In the genomic region with DNA sequence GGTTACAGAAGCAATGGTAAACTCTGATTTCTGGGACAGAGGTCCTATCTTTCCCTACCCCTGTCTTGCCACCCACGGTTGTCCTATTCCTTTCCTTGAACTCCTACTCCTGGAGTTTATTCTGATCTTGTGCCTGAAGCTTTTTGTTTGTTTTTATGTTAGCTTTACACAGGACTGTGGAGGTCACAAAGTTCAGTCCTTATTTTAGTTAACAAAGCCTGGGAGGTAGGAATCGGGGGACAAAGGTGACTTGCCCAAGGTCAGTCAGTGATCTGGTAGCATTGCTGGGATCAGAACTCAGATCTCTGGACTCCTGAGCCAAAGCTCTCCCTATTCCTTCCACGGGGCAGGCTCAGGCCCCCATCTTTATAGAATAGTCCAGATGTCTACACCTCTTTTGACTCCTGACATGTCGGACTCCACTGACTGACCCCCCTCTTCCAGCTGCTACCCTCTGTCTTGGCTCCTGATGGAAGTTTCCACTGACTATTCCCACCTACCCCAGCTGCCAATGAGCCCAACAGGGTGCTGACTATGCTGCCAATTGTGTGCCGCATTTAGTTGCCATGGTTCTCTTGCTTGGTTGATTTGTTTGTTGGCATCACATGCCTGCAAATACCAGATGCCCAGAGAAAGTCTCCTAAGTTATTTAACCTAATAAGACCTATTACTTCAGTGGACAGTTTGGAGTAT, we compare ENCODE assay signal across 26 cellular contexts. TPM values are rescaled to one million over a fixed set of nuclear protein-coding genes. Genes with fewer than 3 reads are reported as not detected.
DNase-seq lines count a peak whose midpoint lies in the region; ATAC-seq and TF ChIP-seq lines count a peak whose summit lies in the region.
"Had no signal": no experiment of that assay in that cellular context is flagged by ENCODE, and none has a peak within 500 bp of the region (broad histone marks: within the 10 kb centered on the region; RNA-seq: fewer than 3 reads in every experiment).

No MANE protein-coding gene starts in this region.

- no peak overlapping the region for H3K4me3 ChIP-seq in vagina
- H3K4me3 ChIP-seq: BLaER1 treated with 17β-estradiol and CSF1 and Interleukin-3, amounts not matched to agents 10 nM and 100 nM; sigmoid colon; tibial nerve had no signal

- no peaks in the 10 kb centered on the region for H3K4me1 ChIP-seq in vagina
- H3K4me1 ChIP-seq: BLaER1 treated with 17β-estradiol and CSF1 and Interleukin-3, amounts not matched to agents 10 nM and 100 nM; tibial nerve had no signal

- peaks cover 2% of the 10 kb centered on the region for H3K27me3 ChIP-seq in layer of hippocampus (ENCODE audit: control insufficient read depth, insufficient read depth, low read length)
- no peaks in the 10 kb centered on the region for H3K27me3 ChIP-seq in vagina
- H3K27me3 ChIP-seq: BLaER1 treated with 17β-estradiol and CSF1 and Interleukin-3, amounts not matched to agents 10 nM and 100 nM; sigmoid colon; tibial nerve had no signal

- no peaks in the 10 kb centered on the region for H3K9me3 ChIP-seq in vagina
- H3K9me3 ChIP-seq: BLaER1 treated with 17β-estradiol and CSF1 and Interleukin-3, amounts not matched to agents 10 nM and 100 nM; sigmoid colon; tibial nerve had no signal

- no peak for ATAC-seq in activated naive CD4-positive, alpha-beta T cell treated with anti-CD3 and anti-CD28 coated beads, Interleukin-2, amount 50 U/mL, for 72 hours
- ATAC-seq in natural killer cell = no peak
- ATAC-seq: activated CD8-positive, alpha-beta T cell treated with anti-CD3 and anti-CD28 coated beads, Interleukin-2, amount 10 ng/mL, durations not matched to agents 7 days and 5 days; activated T-helper 17 cell treated with anti-CD3 and anti-CD28 coated beads, Interleukin-2, amount 50 U/mL, for 72 hours; esophagus mucosa had no signal

- peaks cover 14% of the 10 kb centered on the region for H3K27me3 Mint-ChIP-seq in osteocyte (ENCODE audit: unreplicated experiment)
- peaks cover 14 to 19% of the 10 kb centered on the region in 2 donors for H3K27me3 Mint-ChIP-seq in natural killer cell (ENCODE audit: low read depth in 2 of 2)
- H3K27me3 Mint-ChIP-seq: activated T-helper 17 cell treated with anti-CD3 and anti-CD28 coated beads, Interleukin-2, amount 50 U/mL, for 72 hours had no signal

- peak overlapping the region; percentile 74 for H3K27ac Mint-ChIP-seq in osteocyte (ENCODE audit: unreplicated experiment)
- no peak overlapping the region for H3K27ac Mint-ChIP-seq in activated naive CD4-positive, alpha-beta T cell treated with anti-CD3 and anti-CD28 coated beads, Interleukin-2, amount 50 U/mL, for 72 hours
- no peak overlapping the region for H3K27ac Mint-ChIP-seq in natural killer cell
- H3K27ac Mint-ChIP-seq: activated CD8-positive, alpha-beta T cell treated with anti-CD3 and anti-CD28 coated beads, Interleukin-2, amount 10 ng/mL, durations not matched to agents 7 days and 5 days; activated T-helper 17 cell treated with anti-CD3 and anti-CD28 coated beads, Interleukin-2, amount 50 U/mL, for 72 hours; brain had no signal

- no peak for TF ChIP-seq POLR2A in vagina (IDR thresholded peaks at IDR 0.05)

- TF ChIP-seq CTCF in osteocyte (IDR thresholded peaks at IDR 0.05) (no peak), natural killer cell (IDR thresholded peaks at IDR 0.05) (no peak), vagina (IDR thresholded peaks at IDR 0.05) (no peak)

- H3K9me3 Mint-ChIP-seq in osteocyte (ENCODE audit: unreplicated experiment) (no peaks in the 10 kb centered on the region), natural killer cell (no peaks in the 10 kb centered on the region)
- H3K9me3 Mint-ChIP-seq in activated naive CD4-positive, alpha-beta T cell treated with anti-CD3 and anti-CD28 coated beads, Interleukin-2, amount 50 U/mL, for 72 hours = no peaks in the 10 kb centered on the region
- H3K9me3 Mint-ChIP-seq: activated T-helper 17 cell treated with anti-CD3 and anti-CD28 coated beads, Interleukin-2, amount 50 U/mL, for 72 hours; brain had no signal

- H3K36me3 Mint-ChIP-seq in osteocyte (ENCODE audit: unreplicated experiment) = no peaks in the 10 kb centered on the region
- peaks cover 42% of the 10 kb centered on the region in 2 donors for H3K36me3 Mint-ChIP-seq in activated naive CD4-positive, alpha-beta T cell treated with anti-CD3 and anti-CD28 coated beads, Interleukin-2, amount 50 U/mL, for 72 hours
- no peaks in the 10 kb centered on the region for H3K36me3 Mint-ChIP-seq in natural killer cell
- H3K36me3 Mint-ChIP-seq: brain had no signal

- intact Hi-C loops in natural killer cell (cut with micrococcal nuclease) (no loop called here), vagina (cut with DNase I) (no loop called here)

- H3K27ac ChIP-seq in layer of hippocampus (ENCODE audit: low read depth, low read length) (peak overlapping the region; percentile 47), vagina (no peak overlapping the region)
- H3K27ac ChIP-seq: BLaER1 treated with 17β-estradiol and CSF1 and Interleukin-3, amounts not matched to agents 10 nM and 100 nM; sigmoid colon; tibial nerve had no signal

- no peak overlapping the region for H3K4me3 Mint-ChIP-seq in osteocyte (ENCODE audit: unreplicated experiment)
- no peak overlapping the region for H3K4me3 Mint-ChIP-seq in natural killer cell
- H3K4me3 Mint-ChIP-seq: activated CD8-positive, alpha-beta T cell treated with anti-CD3 and anti-CD28 coated beads, Interleukin-2, amount 10 ng/mL, durations not matched to agents 7 days and 5 days; activated T-helper 17 cell treated with anti-CD3 and anti-CD28 coated beads, Interleukin-2, amount 50 U/mL, for 72 hours; brain had no signal

- no peaks in the 10 kb centered on the region for H3K36me3 ChIP-seq in vagina
- H3K36me3 ChIP-seq: BLaER1 treated with 17β-estradiol and CSF1 and Interleukin-3, amounts not matched to agents 10 nM and 100 nM; sigmoid colon; tibial nerve had no signal

- H3K4me1 Mint-ChIP-seq in osteocyte (ENCODE audit: unreplicated experiment) = peaks cover 5% of the 10 kb centered on the region
- peaks cover 0 to 2% of the 10 kb centered on the region in 2 donors for H3K4me1 Mint-ChIP-seq in natural killer cell
- H3K4me1 Mint-ChIP-seq: brain had no signal

- DNase-seq in NCI-H1694 (lab: John Stamatoyannopoulos, UW) (peak; percentile 79), NCI-H69 (lab: John Stamatoyannopoulos, UW) (peak; percentile 30), osteocyte (ENCODE audit: extremely low spot score, unreplicated experiment) (no peak), natural killer cell (no peak), vagina (ENCODE audit: extremely low spot score in 2 of 2) (no peak)
- no peak for DNase-seq in activated naive CD4-positive, alpha-beta T cell treated with anti-CD3 and anti-CD28 coated beads, Interleukin-2, amount 50 U/mL, for 72 hours (ENCODE audit: low spot score in 2 of 2)
- DNase-seq: activated CD8-positive, alpha-beta T cell treated with anti-CD3 and anti-CD28 coated beads, Interleukin-2, amount 10 ng/mL, durations not matched to agents 7 days and 5 days; activated naive CD4-positive, alpha-beta T cell treated with anti-CD3 and anti-CD28 coated beads, Interleukin-2, amount 50 U/mL, for 16 hours; amniotic stem cell; cerebellar nuclear complex; dermis blood vessel endothelial cell; DMS53; IMR-90; NCI-H187; NCI-H526; SHP77; sigmoid colon; stimulated activated CD4-positive, alpha-beta T cell treated with anti-CD3 and anti-CD28 coated beads, Interleukin-4, amount 100 ng/mL, for 4 hours had no signal

RNA-seq across cellular contexts. Expression of gene F5, which starts 9.9 kb away (rescaled TPM):
- total RNA-seq in osteocyte = not detected in 2 replicates
- total RNA-seq in activated naive CD4-positive, alpha-beta T cell treated with anti-CD3 and anti-CD28 coated beads, Interleukin-2, amount 50 U/mL, for 72 hours = 10 to 100 TPM; 90.3 to 93.5 TPM
- total RNA-seq in natural killer cell = 1 to 10 TPM in 1 of 3 donors, under 1 TPM in 2; 0.02 to 1.7 (median 0.45) TPM
- 3.9 TPM for total RNA-seq in vagina
- total RNA-seq: dermis blood vessel endothelial cell, fibroblast of villous mesenchyme, IMR-90, kidney epithelial cell had no signal

RNA-seq across cellular contexts. Expression of gene SELP, which starts 53.5 kb away (rescaled TPM):
- not detected in 2 replicates for total RNA-seq in osteocyte
- 1 to 10 TPM; 1.5 to 2.0 TPM for total RNA-seq in activated naive CD4-positive, alpha-beta T cell treated with anti-CD3 and anti-CD28 coated beads, Interleukin-2, amount 50 U/mL, for 72 hours
- total RNA-seq in natural killer cell = 1 to 10 TPM; 1.5 to 5.4 (median 2.5) TPM
- total RNA-seq in vagina = 8.8 TPM
- total RNA-seq: fibroblast of villous mesenchyme, IMR-90, kidney epithelial cell had no signal

Comparison
In these comparisons a context has a peak if more than half of its experiments do, and no peak if none do; other contexts are left out.
1. DNase-seq: peak in NCI-H1694 (single experiment) and NCI-H69 (single experiment); none in osteocyte (single experiment), activated naive CD4-positive, alpha-beta T cell treated with anti-CD3 and anti-CD28 coated beads, Interleukin-2, amount 50 U/mL, for 72 hours (0 of 2), natural killer cell (single experiment) and vagina (0 of 2).
2. RNA of gene F5, which starts 9.9 kb away (total RNA-seq): 90.3 to 93.5 TPM in activated naive CD4-positive, alpha-beta T cell treated with anti-CD3 and anti-CD28 coated beads, Interleukin-2, amount 50 U/mL, for 72 hours; 3.9 TPM in vagina (single experiment), 0.02 to 1.7 TPM in natural killer cell and not detected in osteocyte; every median in the first group is over 10 times any median in the second.